8 cellular contexts compared by ENCODE assay signal in the genomic region with DNA sequence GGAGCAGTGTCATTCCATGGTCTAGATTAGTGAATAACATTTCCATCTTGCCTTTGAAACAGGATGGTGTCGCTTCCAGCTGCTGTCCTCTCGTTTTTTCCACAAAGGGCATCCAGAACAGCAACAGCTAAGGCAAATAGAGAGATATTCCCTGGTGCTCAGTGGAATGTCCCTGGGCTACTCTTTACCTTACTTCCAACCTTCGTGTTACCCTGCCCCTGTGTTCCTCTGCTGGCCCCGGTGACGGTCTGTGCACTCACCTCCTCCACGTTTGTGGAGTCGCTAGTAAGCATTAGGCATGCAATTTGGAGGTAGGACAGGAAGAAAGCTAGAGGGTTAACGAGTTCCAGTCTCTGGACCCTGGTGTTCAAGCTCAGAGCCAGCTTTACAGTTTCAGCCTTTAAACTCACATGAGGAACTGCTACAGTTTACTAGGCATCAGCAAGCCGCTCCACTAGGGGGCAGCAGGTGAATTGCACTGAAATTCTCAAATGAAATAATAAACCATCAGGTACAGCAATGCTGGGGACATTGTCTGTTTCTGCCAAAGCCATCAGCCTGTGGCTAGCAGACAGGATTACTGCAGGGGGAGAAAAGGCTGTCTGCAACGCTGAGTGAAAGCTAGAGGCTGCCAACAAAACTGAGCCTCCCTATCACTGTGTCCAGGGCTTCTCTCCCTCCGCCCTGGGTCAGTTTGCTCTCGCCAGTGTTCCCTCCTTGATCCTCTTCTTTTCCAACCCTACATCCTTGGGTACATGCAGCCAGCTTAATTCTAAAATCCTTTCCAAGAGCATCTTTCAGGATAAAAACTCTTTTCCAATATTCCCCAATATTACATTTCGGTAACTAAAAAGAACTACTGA. TPM values are rescaled to one million over a fixed set of nuclear protein-coding genes. Genes with fewer than 3 reads are reported as not detected.
A peak's percentile ranks its signal among the peaks of the same experiment; 100 is the strongest.
DNase-seq lines count a peak whose midpoint lies in the region; ATAC-seq and TF ChIP-seq lines count a peak whose summit lies in the region.

No MANE protein-coding gene starts in this region.

- ATAC-seq in GM18511 (IDR thresholded peaks at IDR 0.05; ENCODE audit: unreplicated experiment) = no peak

- no peaks in the 10 kb centered on the region for H3K4me1 ChIP-seq in HAP-1
- H3K4me1 ChIP-seq in iPS DF 6.9 (ENCODE audit: control insufficient read depth, insufficient read depth, low read length) = peaks cover 2% of the 10 kb centered on the region; the same call in 1 of the 2 replicates

- peak; percentile 88 for TF ChIP-seq CTCF in astrocyte of the spinal cord (IDR thresholded peaks at IDR 0.05; ENCODE audit: low read depth, low read length)

- no peak overlapping the region for H3K4me3 ChIP-seq in HAP-1
- no peak overlapping the region for H3K4me3 ChIP-seq in astrocyte of the spinal cord (ENCODE audit: low read depth, low read length)
- H3K4me3 ChIP-seq in iPS DF 6.9 (ENCODE audit: low read length) = no peak overlapping the region

- WGBS in iPS DF 6.9 (ENCODE audit: insufficient coverage, insufficient read length) = 100% methylated on average over 1 of the region's 13 CpGs

- H3K27me3 ChIP-seq in HAP-1 (ENCODE audit: low read depth) (no peaks in the 10 kb centered on the region), iPS DF 6.9 (ENCODE audit: control insufficient read depth, insufficient read depth, low read length) (no peaks in the 10 kb centered on the region)

- peaks cover 29% of the 10 kb centered on the region for H3K36me3 ChIP-seq in HAP-1 (replicated peaks)
- H3K36me3 ChIP-seq in iPS DF 6.9 (ENCODE audit: control insufficient read depth, insufficient read depth, low read length) = no peaks in the 10 kb centered on the region; the same call in 1 of the 2 replicates

- H3K9me3 ChIP-seq in HAP-1 = no peaks in the 10 kb centered on the region
- no peaks in the 10 kb centered on the region for H3K9me3 ChIP-seq in iPS DF 6.9 (ENCODE audit: control insufficient read depth, insufficient read depth, low read length)

- H3K27ac ChIP-seq in iPS DF 6.9 (ENCODE audit: low read length) = no peak overlapping the region

- in situ Hi-C loops in HAP-1 (cut with MboI; ENCODE audit: low sequenced_read_pairs) = loop anchor here (25.0 kb wide), 1 partner anchor 496 kb away; no protein-coding TSS in a partner anchor
- in situ Hi-C loops in astrocyte of the spinal cord (cut with HindIII; ENCODE audit: low sequenced_read_pairs) = no loop called here

- DNase-seq in Daoy (ENCODE audit: low read depth) = peak; percentile 73
- peak; percentile 51 to 86 for DNase-seq in HAP-1 (ENCODE audit: low spot score in 2 of 2)
- peak; percentile 77 for DNase-seq in NCI-H1694 (lab: John Stamatoyannopoulos, UW)
- DNase-seq in T1000 (lab: John Stamatoyannopoulos, UW) = peak; percentile 52
- peak; percentile 81 for DNase-seq in astrocyte of the spinal cord (ENCODE audit: low read depth, low spot score)
- peak; percentile 61 for DNase-seq in iPS DF 6.9 (ENCODE audit: low read depth, low spot score)
- DNase-seq in stimulated activated CD4-positive, alpha-beta T cell treated with anti-CD3 and anti-CD28 coated beads, Interleukin-12 subunit alpha, Interleukin-12 subunit beta, amount 100 ng/mL, for 24 hours (ENCODE audit: low read depth in 2 of 2) = peak; percentile 52 to 75

RNA-seq across cellular contexts. Expression of gene MRPL32, which starts 9.0 kb away (rescaled TPM):
- total RNA-seq in Daoy (2014; rRNA removed; shearing (Covaris generic)) = 167 and 211 TPM in 2 replicates

RNA-seq across cellular contexts. Expression of gene PSMA2, which starts 9.2 kb away (rescaled TPM):
- 340 and 366 TPM in 2 replicates for total RNA-seq in Daoy (2014; rRNA removed; shearing (Covaris generic))

RNA-seq across cellular contexts. Expression of gene C7orf25, which starts 29.3 kb away (rescaled TPM):
- 18.3 and 22.0 TPM in 2 replicates for total RNA-seq in Daoy (2014; rRNA removed; shearing (Covaris generic))
